27 cellular contexts compared by ENCODE assay signal in the genomic region with DNA sequence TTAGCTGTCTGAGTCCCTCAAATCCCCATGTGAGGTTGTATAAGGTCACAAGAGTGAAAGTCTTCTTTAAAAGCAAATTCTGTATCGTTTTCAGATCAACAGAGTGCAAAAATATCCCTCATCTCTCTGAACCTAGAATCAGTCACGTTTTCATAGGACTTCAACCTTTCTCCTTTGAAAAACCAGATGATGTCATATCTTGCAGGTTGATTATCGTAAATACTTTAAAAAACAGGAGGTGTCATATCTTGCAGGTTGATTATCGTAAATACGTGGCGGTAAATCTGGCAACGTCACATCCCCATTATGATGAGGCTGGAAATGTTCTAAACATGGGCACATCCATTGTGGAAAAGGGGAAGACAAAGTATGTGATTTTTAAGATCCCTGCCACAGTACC. TPM values are rescaled to one million over a fixed set of nuclear protein-coding genes. Genes with fewer than 3 reads are reported as not detected.
"Had no signal": no experiment of that assay in that cellular context is flagged by ENCODE, and none has a peak within 500 bp of the region (broad histone marks: within the 10 kb centered on the region; RNA-seq: fewer than 3 reads in every experiment).

No MANE protein-coding gene starts in this region.

- FAIRE-seq: bronchial epithelial cell, TTC549 had no signal

- H3K9me3 ChIP-seq: ascending aorta, body of pancreas had no signal

- H3K4me3 ChIP-seq: ascending aorta, body of pancreas had no signal

- H3K27ac ChIP-seq: ascending aorta, body of pancreas had no signal

- H3K36me3 ChIP-seq: ascending aorta had no signal

- H3K27me3 ChIP-seq: ascending aorta, body of pancreas had no signal

- H3K4me1 ChIP-seq: ascending aorta, body of pancreas had no signal

- DNase-seq: activated B cell treated with CpG ODN at 0.5 μM for 24 hours; activated CD4-positive, alpha-beta T cell treated with anti-CD3 and anti-CD28 coated beads for 1 hour; activated CD4-positive, alpha-beta T cell treated with anti-CD3 and anti-CD28 coated beads, Interleukin-2, amount 10 ng/mL, durations not matched to agents 24 days and 14 days; activated CD4-positive, alpha-beta T cell treated with anti-CD3 and anti-CD28 coated beads, Interleukin-2, amount 50 U/mL, for 48 hours; activated effector memory CD4-positive, alpha-beta T cell treated with anti-CD3 and anti-CD28 coated beads, Interleukin-2, amount 50 U/mL, for 16 hours; activated naive CD4-positive, alpha-beta T cell treated with Interleukin-2 at 50 U/mL for 16 hours; activated naive CD8-positive, alpha-beta T cell treated with anti-CD3 and anti-CD28 coated beads, Interleukin-2, amount 50 U/mL, for 24 hours; activated T-cell treated with anti-CD3 and anti-CD28 coated beads, Interleukin-2, amount 50 U/mL, for 4 hours; amniotic stem cell; central memory CD4-positive, alpha-beta T cell; MM.1S; NCI-H1105; NCI-H1436; NCI-H1694 treated with DMSO at 0.1 percent for 48 hours; NCI-H2029 treated with DMSO at 0.1 percent for 48 hours; NCI-H345; NCI-H510A; PC-3; SIG-M5; T-helper 17 cell; T1000 had no signal

- ATAC-seq: activated naive CD4-positive, alpha-beta T cell treated with anti-CD3 and anti-CD28 coated beads, Interleukin-2, amount 50 U/mL, for 72 hours; activated naive CD8-positive, alpha-beta T cell treated with anti-CD3 and anti-CD28 coated beads, Interleukin-2, amount 50 U/mL, for 24 hours; activated T-cell treated with anti-CD3 and anti-CD28 coated beads, Interleukin-2, amount 50 U/mL, for 4 hours; body of pancreas; PC-3; T-helper 17 cell had no signal

RNA-seq across cellular contexts. Expression of a gene that starts 25.9 kb away (rescaled TPM):
- total RNA-seq: activated B cell treated with CpG ODN at 0.5 μM for 24 hours; activated CD4-positive, alpha-beta T cell treated with anti-CD3 and anti-CD28 coated beads, Interleukin-2, amount 10 ng/mL, durations not matched to agents 24 days and 14 days; activated naive CD4-positive, alpha-beta T cell treated with anti-CD3 and anti-CD28 coated beads, Interleukin-2, amount 50 U/mL, for 72 hours; activated T-cell treated with anti-CD3 and anti-CD28 coated beads, Interleukin-2, amount 50 U/mL, for 4 hours; ascending aorta; body of pancreas; bronchial epithelial cell; PC-3; RPMI7951; T-helper 17 cell had no signal
